In the genomic region with DNA sequence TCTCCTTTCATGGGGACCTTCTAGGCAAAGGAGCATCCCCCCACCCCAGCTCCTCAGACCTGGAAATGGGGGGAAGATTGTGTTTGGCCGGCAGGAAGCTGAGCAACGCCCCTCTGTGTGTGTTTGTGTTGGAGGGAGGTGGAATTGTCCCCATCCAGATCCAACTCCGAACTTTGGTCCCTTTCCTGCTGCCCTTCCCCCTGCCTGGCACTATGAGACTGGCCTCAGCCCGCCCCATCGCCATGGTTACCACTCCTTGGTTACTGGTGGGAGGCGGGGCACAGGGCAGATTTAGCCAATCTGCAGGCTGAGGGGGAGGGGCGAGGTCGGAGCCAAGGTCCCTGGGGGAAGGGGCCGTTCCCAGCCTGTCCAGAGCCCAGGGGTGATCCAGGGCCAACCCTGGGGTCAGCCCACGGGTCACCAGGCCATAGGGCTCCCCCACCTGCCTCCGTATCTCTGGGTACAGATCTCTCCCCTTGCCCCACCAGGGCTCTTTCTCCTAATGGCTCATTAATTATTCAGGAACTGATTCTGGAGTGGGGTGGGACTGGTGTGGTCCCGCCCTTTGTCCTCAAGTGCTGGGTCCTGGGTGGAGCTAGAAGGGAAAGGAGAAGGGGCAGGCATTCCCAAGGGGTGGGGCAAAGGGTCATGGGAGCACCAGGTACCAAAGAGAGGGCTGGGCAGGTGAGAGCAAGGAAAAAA, we compare ENCODE assay signal across 1 cellular context.
TF ChIP-seq lines count a peak whose summit lies in the region.

No MANE protein-coding gene starts in this region.

TF ChIP-seq in HepG2, 621 proteins besides CTCF, POLR2A, EP300 and RAD21 (continued from another document and continues in another):
- TF ChIP-seq SOX5 (CRISPR knock-in tag; IDR thresholded peaks at IDR 0.05; ENCODE audit: borderline replicate concordance) (peak; percentile 72; the same call in 1 of the 2 replicates), ZNF766 (CRISPR knock-in tag; IDR thresholded peaks at IDR 0.05; ENCODE audit: borderline replicate concordance) (peak; percentile 4; the same call in 1 of the 2 replicates), GZF1 (CRISPR knock-in tag; IDR thresholded peaks at IDR 0.05) (no peak), ZSCAN20 (CRISPR knock-in tag; IDR thresholded peaks at IDR 0.05; ENCODE audit: borderline replicate concordance) (no peak), ZNF549 (CRISPR knock-in tag; IDR thresholded peaks at IDR 0.05) (no peak), ETV6 (CRISPR knock-in tag; conservative IDR thresholded peaks at IDR 0.05) (no peak), ZNF772 (CRISPR knock-in tag; IDR thresholded peaks at IDR 0.05) (peak; percentile 65; the same call in 1 of the 2 replicates), GLI4 (CRISPR knock-in tag; IDR thresholded peaks at IDR 0.05; ENCODE audit: borderline replicate concordance) (no peak), ZNF552 (CRISPR knock-in tag; IDR thresholded peaks at IDR 0.05; ENCODE audit: borderline replicate concordance) (no peak), SALL1 (CRISPR knock-in tag; IDR thresholded peaks at IDR 0.05) (peak; percentile 88), ESRRA (CRISPR knock-in tag; IDR thresholded peaks at IDR 0.05; ENCODE audit: low read depth) (peak; percentile 77; the same call in 1 of the 2 replicates), HOMEZ (CRISPR knock-in tag; IDR thresholded peaks at IDR 0.05; ENCODE audit: low read depth) (peak; percentile 13; the same call in 1 of the 2 replicates), ZNF468 (CRISPR knock-in tag; IDR thresholded peaks at IDR 0.05) (no peak), REPIN1 (CRISPR knock-in tag; IDR thresholded peaks at IDR 0.05; ENCODE audit: borderline replicate concordance, low read depth) (peak; percentile 76), SCMH1 (CRISPR knock-in tag; IDR thresholded peaks at IDR 0.05; ENCODE audit: borderline replicate concordance) (no peak), NR2F2 (IDR thresholded peaks at IDR 0.05; ENCODE audit: borderline replicate concordance, low read depth) (peak; percentile 80), ZNF597 (CRISPR knock-in tag; IDR thresholded peaks at IDR 0.05) (no peak), ISX (CRISPR knock-in tag; conservative IDR thresholded peaks at IDR 0.05) (no peak), MYNN (CRISPR knock-in tag; IDR thresholded peaks at IDR 0.05; ENCODE audit: low read depth) (0 out of 2 replicates have a peak, but pooled peaks have one; percentile 69), HNF4G (IDR thresholded peaks at IDR 0.05; ENCODE audit: borderline replicate concordance, low read depth, low read length) (peak; percentile 96), HNF4G (CRISPR knock-in tag; IDR thresholded peaks at IDR 0.05; ENCODE audit: borderline replicate concordance, low read depth) (peak; percentile 92), HOXA3 (CRISPR knock-in tag; IDR thresholded peaks at IDR 0.05) (peak; percentile 72; the same call in 1 of the 2 replicates), ASH2L (IDR thresholded peaks at IDR 0.05; ENCODE audit: insufficient read length, low read depth, low read length) (peak; percentile 93), ZBTB3 (CRISPR knock-in tag; IDR thresholded peaks at IDR 0.05; ENCODE audit: borderline replicate concordance, low read depth) (no peak), ZNF782 (CRISPR knock-in tag; IDR thresholded peaks at IDR 0.05; ENCODE audit: borderline replicate concordance) (0 out of 2 replicates have a peak, but pooled peaks have one; percentile 11), NR2F6 (IDR thresholded peaks at IDR 0.05) (peak; percentile 95), NR2F6 (CRISPR knock-in tag; IDR thresholded peaks at IDR 0.05) (peak; percentile 97), ZBTB7B (CRISPR knock-in tag; IDR thresholded peaks at IDR 0.05) (peak; percentile 65), ZNF446 (CRISPR knock-in tag; IDR thresholded peaks at IDR 0.05) (no peak), TBL1XR1 (IDR thresholded peaks at IDR 0.05; ENCODE audit: borderline replicate concordance, low read length, partially characterized antibody) (peak; percentile 95), NBN (conservative IDR thresholded peaks at IDR 0.05) (no peak), ZNF589 (CRISPR knock-in tag; conservative IDR thresholded peaks at IDR 0.05) (peak; percentile 66; the same call in 1 of the 2 replicates), TEAD2 (CRISPR knock-in tag; IDR thresholded peaks at IDR 0.05) (no peak), ZNF547 (CRISPR knock-in tag; IDR thresholded peaks at IDR 0.05) (no peak), BORCS8-MEF2B (CRISPR knock-in tag; IDR thresholded peaks at IDR 0.05) (peak; percentile 79), DNMT1 (CRISPR knock-in tag; IDR thresholded peaks at IDR 0.05) (no peak), CEBPB (IDR thresholded peaks at IDR 0.05; ENCODE audit: borderline replicate concordance, low read depth, low read length) (peak; percentile 17; the same call in 1 of the 2 replicates), ZFP37 (CRISPR knock-in tag; IDR thresholded peaks at IDR 0.05; ENCODE audit: borderline replicate concordance) (no peak), SRSF4 (IDR thresholded peaks at IDR 0.05; ENCODE audit: low read depth, low read length, poor library complexity, severe bottlenecking) (no peak), TEF (CRISPR knock-in tag; IDR thresholded peaks at IDR 0.05) (no peak), DR1 (CRISPR knock-in tag; IDR thresholded peaks at IDR 0.05) (no peak), RFX3 (CRISPR knock-in tag; IDR thresholded peaks at IDR 0.05) (peak; percentile 97), PHF8 (CRISPR knock-in tag; IDR thresholded peaks at IDR 0.05) (no peak), FOXO1 (CRISPR knock-in tag; IDR thresholded peaks at IDR 0.05) (peak; percentile 79), ZNF598 (CRISPR knock-in tag; IDR thresholded peaks at IDR 0.05; ENCODE audit: borderline replicate concordance) (no peak), ZNF768 (CRISPR knock-in tag; IDR thresholded peaks at IDR 0.05) (no peak), MAX (IDR thresholded peaks at IDR 0.05) (no peak), POGZ (CRISPR knock-in tag; IDR thresholded peaks at IDR 0.05) (peak; percentile 62), RARG (CRISPR knock-in tag; IDR thresholded peaks at IDR 0.05; ENCODE audit: low read depth) (no peak), MED8 (CRISPR knock-in tag; IDR thresholded peaks at IDR 0.05; ENCODE audit: insufficient replicate concordance) (peak; percentile 49), ZNF777 (CRISPR knock-in tag; IDR thresholded peaks at IDR 0.05) (no peak), XRCC5 (optimal IDR thresholded peaks at IDR 0.05; ENCODE audit: low read length) (no peak), SALL2 (CRISPR knock-in tag; IDR thresholded peaks at IDR 0.05) (no peak; the same call in 1 of the 2 replicates), HOXA9 (CRISPR knock-in tag; IDR thresholded peaks at IDR 0.05; ENCODE audit: borderline replicate concordance) (no peak), MTF2 (CRISPR knock-in tag; IDR thresholded peaks at IDR 0.05; ENCODE audit: borderline replicate concordance) (no peak)
- TF ChIP-seq, protein P1, sequence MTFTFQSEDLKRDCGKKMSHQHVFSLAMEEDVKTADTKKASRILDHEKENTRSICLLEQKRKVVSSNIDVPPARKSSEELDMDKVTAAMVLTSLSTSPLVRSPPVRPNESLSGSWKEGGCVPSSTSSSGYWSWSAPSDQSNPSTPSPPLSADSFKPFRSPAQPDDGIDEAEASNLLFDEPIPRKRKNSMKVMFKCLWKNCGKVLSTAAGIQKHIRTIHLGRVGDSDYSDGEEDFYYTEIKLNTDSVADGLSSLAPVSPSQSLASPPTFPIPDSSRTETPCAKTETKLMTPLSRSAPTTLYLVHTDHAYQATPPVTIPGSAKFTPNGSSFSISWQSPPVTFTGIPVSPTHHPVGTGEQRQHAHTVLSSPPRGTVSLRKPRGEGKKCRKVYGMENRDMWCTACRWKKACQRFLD (CRISPR knock-in tag; IDR thresholded peaks at IDR 0.05; ENCODE audit: borderline replicate concordance): no peak
- TF ChIP-seq, protein P2, sequence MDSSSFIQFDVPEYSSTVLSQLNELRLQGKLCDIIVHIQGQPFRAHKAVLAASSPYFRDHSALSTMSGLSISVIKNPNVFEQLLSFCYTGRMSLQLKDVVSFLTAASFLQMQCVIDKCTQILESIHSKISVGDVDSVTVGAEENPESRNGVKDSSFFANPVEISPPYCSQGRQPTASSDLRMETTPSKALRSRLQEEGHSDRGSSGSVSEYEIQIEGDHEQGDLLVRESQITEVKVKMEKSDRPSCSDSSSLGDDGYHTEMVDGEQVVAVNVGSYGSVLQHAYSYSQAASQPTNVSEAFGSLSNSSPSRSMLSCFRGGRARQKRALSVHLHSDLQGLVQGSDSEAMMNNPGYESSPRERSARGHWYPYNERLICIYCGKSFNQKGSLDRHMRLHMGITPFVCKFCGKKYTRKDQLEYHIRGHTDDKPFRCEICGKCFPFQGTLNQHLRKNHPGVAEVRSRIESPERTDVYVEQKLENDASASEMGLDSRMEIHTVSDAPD (CRISPR knock-in tag; IDR thresholded peaks at IDR 0.05): peak; percentile 14; the same call in 1 of the 2 replicates
- TF ChIP-seq, protein P3, sequence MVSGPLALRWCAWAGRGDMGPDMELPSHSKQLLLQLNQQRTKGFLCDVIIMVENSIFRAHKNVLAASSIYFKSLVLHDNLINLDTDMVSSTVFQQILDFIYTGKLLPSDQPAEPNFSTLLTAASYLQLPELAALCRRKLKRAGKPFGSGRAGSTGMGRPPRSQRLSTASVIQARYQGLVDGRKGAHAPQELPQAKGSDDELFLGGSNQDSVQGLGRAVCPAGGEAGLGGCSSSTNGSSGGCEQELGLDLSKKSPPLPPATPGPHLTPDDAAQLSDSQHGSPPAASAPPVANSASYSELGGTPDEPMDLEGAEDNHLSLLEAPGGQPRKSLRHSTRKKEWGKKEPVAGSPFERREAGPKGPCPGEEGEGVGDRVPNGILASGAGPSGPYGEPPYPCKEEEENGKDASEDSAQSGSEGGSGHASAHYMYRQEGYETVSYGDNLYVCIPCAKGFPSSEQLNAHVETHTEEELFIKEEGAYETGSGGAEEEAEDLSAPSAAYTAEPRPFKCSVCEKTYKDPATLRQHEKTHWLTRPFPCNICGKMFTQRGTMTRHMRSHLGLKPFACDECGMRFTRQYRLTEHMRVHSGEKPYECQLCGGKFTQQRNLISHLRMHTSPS (CRISPR knock-in tag; IDR thresholded peaks at IDR 0.05; ENCODE audit: low read depth): peak; percentile 62; the same call in 1 of the 2 replicates
- TF ChIP-seq, protein P4, sequence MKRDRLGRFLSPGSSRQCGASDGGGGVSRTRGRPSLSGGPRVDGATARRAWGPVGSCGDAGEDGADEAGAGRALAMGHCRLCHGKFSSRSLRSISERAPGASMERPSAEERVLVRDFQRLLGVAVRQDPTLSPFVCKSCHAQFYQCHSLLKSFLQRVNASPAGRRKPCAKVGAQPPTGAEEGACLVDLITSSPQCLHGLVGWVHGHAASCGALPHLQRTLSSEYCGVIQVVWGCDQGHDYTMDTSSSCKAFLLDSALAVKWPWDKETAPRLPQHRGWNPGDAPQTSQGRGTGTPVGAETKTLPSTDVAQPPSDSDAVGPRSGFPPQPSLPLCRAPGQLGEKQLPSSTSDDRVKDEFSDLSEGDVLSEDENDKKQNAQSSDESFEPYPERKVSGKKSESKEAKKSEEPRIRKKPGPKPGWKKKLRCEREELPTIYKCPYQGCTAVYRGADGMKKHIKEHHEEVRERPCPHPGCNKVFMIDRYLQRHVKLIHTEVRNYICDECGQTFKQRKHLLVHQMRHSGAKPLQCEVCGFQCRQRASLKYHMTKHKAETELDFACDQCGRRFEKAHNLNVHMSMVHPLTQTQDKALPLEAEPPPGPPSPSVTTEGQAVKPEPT (CRISPR knock-in tag; IDR thresholded peaks at IDR 0.05; ENCODE audit: low read depth): no peak
- TF ChIP-seq, protein P5, sequence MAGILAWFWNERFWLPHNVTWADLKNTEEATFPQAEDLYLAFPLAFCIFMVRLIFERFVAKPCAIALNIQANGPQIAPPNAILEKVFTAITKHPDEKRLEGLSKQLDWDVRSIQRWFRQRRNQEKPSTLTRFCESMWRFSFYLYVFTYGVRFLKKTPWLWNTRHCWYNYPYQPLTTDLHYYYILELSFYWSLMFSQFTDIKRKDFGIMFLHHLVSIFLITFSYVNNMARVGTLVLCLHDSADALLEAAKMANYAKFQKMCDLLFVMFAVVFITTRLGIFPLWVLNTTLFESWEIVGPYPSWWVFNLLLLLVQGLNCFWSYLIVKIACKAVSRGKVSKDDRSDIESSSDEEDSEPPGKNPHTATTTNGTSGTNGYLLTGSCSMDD (CRISPR knock-in tag; IDR thresholded peaks at IDR 0.05): no peak
